ENCODE assay signal across 15 cellular contexts in genomic region chr5:95895223-95895622, GRCh38.
"Had no signal": no experiment of that assay in that cellular context is flagged by ENCODE, and none has a peak within 500 bp of the region (broad histone marks: within the 10 kb centered on the region; RNA-seq: fewer than 3 reads in every experiment).

No MANE protein-coding gene starts in this region.

- H3K9ac ChIP-seq: parathyroid adenoma had no signal

- H3K4me3 ChIP-seq: esophagus squamous epithelium, stomach, tibial artery, vagina had no signal

- H3K4me3 Mint-ChIP-seq: activated naive CD4-positive, alpha-beta T cell treated with anti-CD3 and anti-CD28 coated beads, Interleukin-2, amount 50 U/mL, for 24 hours; brain; memory B cell had no signal

- H3K27me3 ChIP-seq: esophagus squamous epithelium, stomach, tibial artery, vagina had no signal

- H3K27ac ChIP-seq: esophagus squamous epithelium, parathyroid adenoma, stomach, tibial artery, vagina had no signal

- H3K4me1 ChIP-seq: vagina had no signal

- DNase-seq: activated CD4-positive, alpha-beta T cell treated with anti-CD3 and anti-CD28 coated beads, Interleukin-2, amount 50 U/mL, for 4 hours; activated effector memory CD4-positive, alpha-beta T cell treated with Interleukin-2 at 50 U/mL for 16 hours; activated T-cell treated with anti-CD3 and anti-CD28 coated beads, Interleukin-2, amount 50 U/mL, for 1 hour; amniotic stem cell; esophagus squamous epithelium; foreskin fibroblast; stimulated activated CD4-positive, alpha-beta T cell treated with anti-CD3 and anti-CD28 coated beads, Interleukin-15, amount 100 ng/mL, for 24 hours; stimulated activated CD4-positive, alpha-beta T cell treated with anti-CD3 and anti-CD28 coated beads, Interleukin-4, amount 100 ng/mL, for 24 hours; stomach; tibial artery had no signal

- H3K79me2 ChIP-seq: parathyroid adenoma had no signal

- H3K27me3 Mint-ChIP-seq: activated naive CD4-positive, alpha-beta T cell treated with anti-CD3 and anti-CD28 coated beads, Interleukin-2, amount 50 U/mL, for 24 hours; brain; memory B cell had no signal

- H3K27ac Mint-ChIP-seq: activated naive CD4-positive, alpha-beta T cell treated with anti-CD3 and anti-CD28 coated beads, Interleukin-2, amount 50 U/mL, for 24 hours; memory B cell had no signal

- H3K9me3 ChIP-seq: esophagus squamous epithelium, stomach, tibial artery, vagina had no signal

- H3K9me3 Mint-ChIP-seq: activated naive CD4-positive, alpha-beta T cell treated with anti-CD3 and anti-CD28 coated beads, Interleukin-2, amount 50 U/mL, for 24 hours; brain; memory B cell had no signal

- H3K4me1 Mint-ChIP-seq: activated naive CD4-positive, alpha-beta T cell treated with anti-CD3 and anti-CD28 coated beads, Interleukin-2, amount 50 U/mL, for 24 hours; memory B cell had no signal

- H2AFZ ChIP-seq: parathyroid adenoma had no signal
